In genomic region chr7:73602721-73603651, GRCh38 we compare ENCODE assay signal across 1 cellular context.
TF ChIP-seq lines count a peak whose summit lies in the region.

No MANE protein-coding gene starts in this region.

TF ChIP-seq in HepG2, 621 proteins besides CTCF, POLR2A, EP300 and RAD21 (continued from another document and continues in another):
- peak; percentile 53 for TF ChIP-seq ZFP91 (CRISPR knock-in tag; IDR thresholded peaks at IDR 0.05; ENCODE audit: borderline replicate concordance)
- TF ChIP-seq NFKB2 (CRISPR knock-in tag; IDR thresholded peaks at IDR 0.05; ENCODE audit: borderline replicate concordance) = 0 out of 2 replicates have a peak, but pooled peaks have one; percentile 8
- TF ChIP-seq CAMTA2 (CRISPR knock-in tag; IDR thresholded peaks at IDR 0.05; ENCODE audit: borderline replicate concordance) = no peak
- TF ChIP-seq XBP1 (CRISPR knock-in tag; IDR thresholded peaks at IDR 0.05) = no peak
- TF ChIP-seq ZFY (CRISPR knock-in tag; IDR thresholded peaks at IDR 0.05) = peak; percentile 50
- 0 out of 2 replicates have a peak, but pooled peaks have one; percentile 24 for TF ChIP-seq SALL1 (CRISPR knock-in tag; IDR thresholded peaks at IDR 0.05)
- TF ChIP-seq PBX3 (CRISPR knock-in tag; IDR thresholded peaks at IDR 0.05; ENCODE audit: borderline replicate concordance) = no peak
- TF ChIP-seq TIGD3 (CRISPR knock-in tag; IDR thresholded peaks at IDR 0.05; ENCODE audit: borderline replicate concordance) = no peak
- TF ChIP-seq GLMP (CRISPR knock-in tag; IDR thresholded peaks at IDR 0.05; ENCODE audit: borderline replicate concordance) = no peak
- TF ChIP-seq NRL (CRISPR knock-in tag; IDR thresholded peaks at IDR 0.05; ENCODE audit: borderline replicate concordance) = peak; percentile 14; the same call in 1 of the 2 replicates
- TF ChIP-seq KAT8 (CRISPR knock-in tag; IDR thresholded peaks at IDR 0.05) = no peak
- no peak for TF ChIP-seq ETS1 (CRISPR knock-in tag; IDR thresholded peaks at IDR 0.05)
- no peak; the same call in 1 of the 2 replicates for TF ChIP-seq RXRA (CRISPR knock-in tag; IDR thresholded peaks at IDR 0.05)
- TF ChIP-seq ZNF44 (CRISPR knock-in tag; IDR thresholded peaks at IDR 0.05) = no peak
- peak; percentile 7; the same call in 1 of the 2 replicates for TF ChIP-seq GATAD2A (CRISPR knock-in tag; IDR thresholded peaks at IDR 0.05)
- no peak for TF ChIP-seq BORCS8-MEF2B (CRISPR knock-in tag; IDR thresholded peaks at IDR 0.05)
- TF ChIP-seq ZNF281 (CRISPR knock-in tag; IDR thresholded peaks at IDR 0.05; ENCODE audit: borderline replicate concordance) = peak; percentile 6; the same call in 1 of the 2 replicates
- no peak for TF ChIP-seq JUNB (CRISPR knock-in tag; IDR thresholded peaks at IDR 0.05; ENCODE audit: borderline replicate concordance)
- TF ChIP-seq ZFX (CRISPR knock-in tag; IDR thresholded peaks at IDR 0.05; ENCODE audit: low read depth) = peak; percentile 13; the same call in 1 of the 2 replicates
- TF ChIP-seq RBFOX2 (IDR thresholded peaks at IDR 0.05; ENCODE audit: low read depth, low read length) = peak; percentile 88
- no peak for TF ChIP-seq MLXIP (CRISPR knock-in tag; IDR thresholded peaks at IDR 0.05; ENCODE audit: borderline replicate concordance)
- TF ChIP-seq HNRNPK (IDR thresholded peaks at IDR 0.05; ENCODE audit: low read depth, low read length, poor library complexity, severe bottlenecking) = peak; percentile 54
- TF ChIP-seq POGK (CRISPR knock-in tag; conservative IDR thresholded peaks at IDR 0.05) = no peak
- TF ChIP-seq SMAD1 (CRISPR knock-in tag; IDR thresholded peaks at IDR 0.05; ENCODE audit: borderline replicate concordance, low read depth) = 0 out of 2 replicates have a peak, but pooled peaks have one; percentile 39
- no peak for TF ChIP-seq SUZ12 (IDR thresholded peaks at IDR 0.05; ENCODE audit: low read depth, low read length)
- TF ChIP-seq TEF (CRISPR knock-in tag; IDR thresholded peaks at IDR 0.05) = no peak
- TF ChIP-seq TOPORS (CRISPR knock-in tag; IDR thresholded peaks at IDR 0.05) = no peak; the same call in 1 of the 2 replicates
- no peak for TF ChIP-seq MAZ (IDR thresholded peaks at IDR 0.05; ENCODE audit: borderline replicate concordance, low read depth, low read length)
- TF ChIP-seq MAZ (CRISPR knock-in tag; IDR thresholded peaks at IDR 0.05; ENCODE audit: low read depth) = peak; percentile 61; the same call in 1 of the 2 replicates
- peak; percentile 69 for TF ChIP-seq POLR2AphosphoS2 (IDR thresholded peaks at IDR 0.05; ENCODE audit: low read depth, low read length)
- no peak for TF ChIP-seq ZNF225 (CRISPR knock-in tag; IDR thresholded peaks at IDR 0.05)
- TF ChIP-seq PTBP1 (IDR thresholded peaks at IDR 0.05; ENCODE audit: low read depth, low read length, poor library complexity, severe bottlenecking) = no peak
- no peak for TF ChIP-seq HOXA5 (CRISPR knock-in tag; IDR thresholded peaks at IDR 0.05)
- no peak for TF ChIP-seq ZSCAN22 (CRISPR knock-in tag; IDR thresholded peaks at IDR 0.05)
- TF ChIP-seq ZNF503 (CRISPR knock-in tag; IDR thresholded peaks at IDR 0.05) = no peak
- peak; percentile 1; the same call in 1 of the 2 replicates for TF ChIP-seq HOXD1 (CRISPR knock-in tag; IDR thresholded peaks at IDR 0.05)
- no peak for TF ChIP-seq FOXM1 (CRISPR knock-in tag; IDR thresholded peaks at IDR 0.05)
- TF ChIP-seq POLR2G (IDR thresholded peaks at IDR 0.05; ENCODE audit: low read depth, low read length) = peak; percentile 76
- TF ChIP-seq ZBTB39 (CRISPR knock-in tag; IDR thresholded peaks at IDR 0.05) = no peak
- no peak for TF ChIP-seq NCOA5 (CRISPR knock-in tag; IDR thresholded peaks at IDR 0.05)
- peak; percentile 98 for TF ChIP-seq PAF1 (CRISPR knock-in tag; IDR thresholded peaks at IDR 0.05)
- TF ChIP-seq NR2F2 (IDR thresholded peaks at IDR 0.05; ENCODE audit: borderline replicate concordance, low read depth) = no peak
- no peak for TF ChIP-seq KDM4B (CRISPR knock-in tag; IDR thresholded peaks at IDR 0.05)
- 0 out of 2 replicates have a peak, but pooled peaks have one; percentile 49 for TF ChIP-seq ZNF616 (CRISPR knock-in tag; IDR thresholded peaks at IDR 0.05; ENCODE audit: low read depth)
